In the genomic region with DNA sequence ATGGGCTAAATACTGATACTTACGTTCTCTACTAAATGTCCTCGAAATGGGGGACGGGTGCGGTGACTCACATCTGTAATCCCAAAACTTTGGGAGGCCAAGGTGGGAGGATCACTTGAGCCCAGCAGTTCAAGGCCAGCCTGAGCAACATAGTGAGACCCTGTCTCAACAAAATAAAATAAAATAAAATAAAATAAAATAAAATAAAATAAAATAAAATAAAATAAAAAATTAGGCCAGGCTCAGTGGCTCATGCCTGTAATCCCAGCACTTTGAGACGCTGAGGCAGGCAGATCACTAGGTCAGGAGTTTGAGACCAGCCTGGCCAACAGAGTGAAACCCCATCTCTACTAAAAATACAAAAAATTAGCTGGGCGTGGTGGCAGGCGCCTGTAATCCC, we compare ENCODE assay signal across 4 cellular contexts. TPM values are rescaled to one million over a fixed set of nuclear protein-coding genes. Genes with fewer than 3 reads are reported as not detected.
"Had no signal": no experiment of that assay in that cellular context is flagged by ENCODE, and none has a peak within 500 bp of the region (broad histone marks: within the 10 kb centered on the region; RNA-seq: fewer than 3 reads in every experiment).

No MANE protein-coding gene starts in this region.

RNA-seq across cellular contexts. Expression of a gene that starts 7.6 kb away (rescaled TPM):
- total RNA-seq: dermis blood vessel endothelial cell, endothelial cell of umbilical vein, gastrocnemius medialis, mammary epithelial cell had no signal
